In the genomic region with DNA sequence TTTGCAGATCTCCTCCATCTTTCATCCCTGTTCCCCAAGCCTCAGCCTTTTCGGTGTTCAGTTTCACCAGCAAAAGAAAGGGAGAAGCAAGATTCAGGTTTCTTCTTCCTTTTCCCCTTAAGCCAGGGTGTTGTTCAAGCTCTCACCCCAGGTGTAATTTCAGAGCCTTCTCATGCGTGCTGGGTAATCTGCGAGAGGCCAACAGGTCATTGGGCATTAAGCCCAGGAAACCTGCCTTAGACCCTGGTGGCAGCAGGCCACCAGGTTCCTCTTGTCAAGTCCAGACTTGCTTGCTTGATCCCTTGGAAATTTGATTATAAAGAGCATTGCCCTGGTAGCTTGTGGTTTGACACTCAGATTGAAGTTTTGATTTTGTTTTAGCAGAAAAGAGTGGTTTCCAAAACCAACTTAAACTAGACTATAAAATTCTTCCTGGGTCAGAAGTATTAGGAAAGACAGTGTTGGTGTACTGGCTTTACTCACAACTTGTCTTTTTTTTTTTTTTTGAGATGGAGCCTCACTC, we compare ENCODE assay signal across 1 cellular context.
TF ChIP-seq lines count a peak whose summit lies in the region.

No MANE protein-coding gene starts in this region.

TF ChIP-seq in K562, 482 proteins besides CTCF, POLR2A, EP300 and RAD21:
- no peak for TF ChIP-seq HNRNPL (IDR thresholded peaks at IDR 0.05; ENCODE audit: low read depth, low read length)
